In the genomic region with DNA sequence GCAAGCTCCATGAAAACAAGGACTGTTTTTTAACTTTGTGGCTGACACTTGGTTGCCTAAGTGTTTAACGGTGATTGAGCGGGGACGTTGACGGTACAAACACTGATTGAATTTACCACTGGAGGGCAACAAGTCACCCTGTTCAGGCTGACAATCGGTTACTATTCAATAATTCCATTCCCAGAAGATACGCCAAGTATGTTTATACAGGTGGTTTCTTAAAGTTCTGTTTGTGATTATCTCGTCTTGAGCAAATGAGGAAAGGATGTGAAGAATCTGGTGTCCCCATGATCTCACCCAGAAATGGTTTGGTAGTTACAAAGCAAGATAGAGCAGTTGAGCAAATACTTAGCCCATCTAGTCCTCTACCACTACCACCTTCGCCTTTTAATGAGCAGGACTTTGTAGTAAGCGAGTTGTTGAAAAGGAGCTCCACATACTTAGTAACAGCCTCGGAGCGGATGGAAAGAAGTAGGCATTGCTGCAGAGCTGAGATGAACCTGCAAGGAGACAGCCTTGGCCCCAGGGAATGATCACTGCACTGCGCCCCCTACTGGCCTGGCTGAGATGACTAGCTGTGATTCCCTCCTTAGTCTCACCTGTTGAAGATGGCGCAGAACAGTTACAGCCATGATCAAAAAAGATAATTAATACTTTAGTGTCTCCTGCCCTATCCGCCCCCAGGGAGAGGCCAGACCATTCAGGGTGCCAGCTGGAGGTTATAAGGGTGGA, we compare ENCODE assay signal across 8 cellular contexts. TPM values are rescaled to one million over a fixed set of nuclear protein-coding genes. Genes with fewer than 3 reads are reported as not detected.
A peak's percentile ranks its signal among the peaks of the same experiment; 100 is the strongest.
DNase-seq lines count a peak whose midpoint lies in the region; ATAC-seq lines count a peak whose summit lies in the region.

No MANE protein-coding gene starts in this region.

- H3K9me3 Mint-ChIP-seq in activated naive CD8-positive, alpha-beta T cell treated with anti-CD3 and anti-CD28 coated beads, Interleukin-2, amount 50 U/mL, for 24 hours: peaks cover 1% of the 10 kb centered on the region

- peak overlapping the region; percentile 75 for H3K4me3 Mint-ChIP-seq in activated naive CD8-positive, alpha-beta T cell treated with anti-CD3 and anti-CD28 coated beads, Interleukin-2, amount 50 U/mL, for 24 hours

- H3K27ac Mint-ChIP-seq in activated naive CD8-positive, alpha-beta T cell treated with anti-CD3 and anti-CD28 coated beads, Interleukin-2, amount 50 U/mL, for 24 hours: peak overlapping the region; percentile 52

- peaks cover 0 to 5% of the 10 kb centered on the region in 2 donors for H3K4me1 ChIP-seq in aorta (ENCODE audit: control insufficient read depth in 1 of 2, insufficient read depth in 2 of 2, low read length in 2 of 2)

- no peaks in the 10 kb centered on the region for H3K9me3 ChIP-seq in aorta (ENCODE audit: control insufficient read depth, low read length)

- no peaks in the 10 kb centered on the region for H3K27me3 Mint-ChIP-seq in activated naive CD8-positive, alpha-beta T cell treated with anti-CD3 and anti-CD28 coated beads, Interleukin-2, amount 50 U/mL, for 24 hours

- peak; percentile 58 for ATAC-seq in HG02623 (IDR thresholded peaks at IDR 0.05; ENCODE audit: unreplicated experiment)
- peak; percentile 91 for ATAC-seq in activated naive CD8-positive, alpha-beta T cell treated with anti-CD3 and anti-CD28 coated beads, Interleukin-2, amount 50 U/mL, for 24 hours
- ATAC-seq in left cardiac atrium: peak; percentile 82 to 86
- peak; percentile 87 for ATAC-seq in aorta (ENCODE audit: low FRiP score)

- no peak overlapping the region for H3K27ac ChIP-seq in aorta (ENCODE audit: low read depth in 1 of 2, low read length in 2 of 2)

- WGBS in aorta, 2 donors: 6 to 10% methylated on average over 14 of the region's 14 CpGs

- intact Hi-C loops in left cardiac atrium (cut with DNase I): no loop called here
- intact Hi-C loops in aorta (cut with DNase I): loop anchor here (2.0 to 5.0 kb wide), 3 partner anchors 82 to 159 kb away; no protein-coding TSS in a partner anchor

- H3K36me3 ChIP-seq in aorta (ENCODE audit: control insufficient read depth in 1 of 2, insufficient read depth in 2 of 2, low read length in 1 of 2): peaks cover 0 to 2% of the 10 kb centered on the region in 2 donors

- H3K36me3 Mint-ChIP-seq in activated naive CD8-positive, alpha-beta T cell treated with anti-CD3 and anti-CD28 coated beads, Interleukin-2, amount 50 U/mL, for 24 hours (ENCODE audit: low read depth): peaks cover 9% of the 10 kb centered on the region

- H3K4me1 Mint-ChIP-seq in activated naive CD8-positive, alpha-beta T cell treated with anti-CD3 and anti-CD28 coated beads, Interleukin-2, amount 50 U/mL, for 24 hours: peaks cover 21% of the 10 kb centered on the region

- no peaks in the 10 kb centered on the region for H3K27me3 ChIP-seq in aorta (ENCODE audit: control insufficient read depth in 1 of 2, insufficient read depth in 2 of 2, low read length in 1 of 2)

- no peak overlapping the region for H3K4me3 ChIP-seq in aorta (ENCODE audit: low read length in 2 of 2)

- DNase-seq in GM04503 (ENCODE audit: low read depth) (peak; percentile 53), NCI-H1417 treated with DMSO at 0.1 percent for 48 hours (lab: John Stamatoyannopoulos, UW) (peak; percentile 53), T follicular helper cell (ENCODE audit: low read depth) (peak; percentile 80), left cardiac atrium (peak; percentile 73), renal cortical epithelial cell (ENCODE audit: low read depth) (peak; percentile 42), aorta (peak; percentile 83 to 89)
- peak; percentile 92 for DNase-seq in activated naive CD8-positive, alpha-beta T cell treated with anti-CD3 and anti-CD28 coated beads, Interleukin-2, amount 50 U/mL, for 24 hours

RNA-seq across cellular contexts. Expression of a gene that starts 36.3 kb away (rescaled TPM):
- 10 to 100 TPM; 30.7 to 33.1 TPM for total RNA-seq in left cardiac atrium
- total RNA-seq in renal cortical epithelial cell: 19.6 and 58.3 TPM in 2 replicates
- total RNA-seq in aorta: 10 to 100 TPM; 45.6 to 59.3 TPM
- 10 to 100 TPM; 13.9 to 21.2 TPM for polyA plus RNA-seq in aorta

RNA-seq across cellular contexts. Expression of a gene that starts 42.2 kb away (rescaled TPM):
- total RNA-seq in left cardiac atrium (10 to 100 TPM; 47.3 TPM), renal cortical epithelial cell (57.3 and 105 TPM in 2 replicates), aorta (10 to 100 TPM; 56.2 to 81.1 TPM)
- polyA plus RNA-seq in aorta: 10 to 100 TPM; 54.1 to 69.1 TPM

Comparison
In these comparisons a context has a peak if more than half of its experiments do, and no peak if none do; other contexts are left out.
1. DNase-seq: peak in every context shown above with its lines; median percentile 92 in activated naive CD8-positive, alpha-beta T cell treated with anti-CD3 and anti-CD28 coated beads, Interleukin-2, amount 50 U/mL, for 24 hours; 86 in aorta; 80 in T follicular helper cell; 73 in left cardiac atrium; 53 in GM04503; 53 in NCI-H1417 treated with DMSO at 0.1 percent for 48 hours; 42 in renal cortical epithelial cell.
2. intact Hi-C loops: an anchor here in aorta (2.0 to 5.0 kb wide); none called in left cardiac atrium.